1 cellular context compared by ENCODE assay signal in the genomic region with DNA sequence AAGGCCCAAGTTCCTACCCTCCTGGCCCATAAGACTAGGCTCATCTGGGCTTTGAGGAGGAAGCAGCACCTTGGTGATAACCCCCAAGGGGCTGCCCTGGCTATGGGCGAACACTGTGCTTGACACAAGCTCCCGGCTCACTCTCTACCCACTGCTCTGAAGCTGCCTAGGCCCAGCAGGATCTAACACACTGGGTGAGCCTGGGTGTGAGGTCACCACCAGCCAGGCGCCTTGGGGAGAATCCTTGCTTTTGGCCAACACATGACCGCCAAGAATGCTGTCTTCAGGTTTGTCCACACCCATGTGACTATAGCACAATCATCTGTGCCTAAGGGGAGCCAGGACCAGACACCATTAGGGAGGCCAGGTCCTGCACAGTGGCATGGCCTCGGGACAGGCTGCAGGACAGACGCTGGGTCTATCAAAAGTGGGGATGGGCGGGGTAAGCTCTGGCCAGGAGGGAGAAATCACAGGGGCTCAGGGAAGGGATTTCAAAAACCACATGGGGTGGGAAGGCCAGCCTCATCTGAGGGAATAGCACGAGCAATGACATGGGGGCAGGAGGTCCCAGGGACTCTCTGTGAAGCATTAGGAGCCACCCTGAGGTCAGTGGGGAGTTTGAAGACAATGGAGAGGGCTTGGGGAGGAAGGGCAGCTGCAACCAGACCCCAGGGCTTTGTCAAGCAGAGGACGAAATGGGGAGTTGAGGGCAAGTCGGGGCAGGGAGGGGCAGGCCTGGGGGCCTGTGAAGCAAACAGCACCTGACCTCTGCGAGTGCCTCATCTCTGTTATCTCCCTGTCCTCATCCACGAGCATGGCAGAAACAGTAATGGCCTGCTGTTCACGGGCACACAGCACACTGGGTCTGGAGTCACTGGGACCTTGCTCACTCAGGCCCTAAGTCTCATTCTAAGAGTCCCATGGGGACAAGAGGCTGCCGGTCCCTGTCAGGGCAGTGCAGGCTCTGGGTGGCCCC.
TF ChIP-seq lines count a peak whose summit lies in the region.

No MANE protein-coding gene starts in this region.

TF ChIP-seq in K562, 482 proteins besides CTCF, POLR2A, EP300 and RAD21:
- no peak for TF ChIP-seq RHOXF2B (CRISPR knock-in tag; conservative IDR thresholded peaks at IDR 0.05)
- TF ChIP-seq GATAD2A (IDR thresholded peaks at IDR 0.05) = no peak
- TF ChIP-seq TAF9B (IDR thresholded peaks at IDR 0.05; ENCODE audit: partially characterized antibody) = no peak
- TF ChIP-seq, protein P1, sequence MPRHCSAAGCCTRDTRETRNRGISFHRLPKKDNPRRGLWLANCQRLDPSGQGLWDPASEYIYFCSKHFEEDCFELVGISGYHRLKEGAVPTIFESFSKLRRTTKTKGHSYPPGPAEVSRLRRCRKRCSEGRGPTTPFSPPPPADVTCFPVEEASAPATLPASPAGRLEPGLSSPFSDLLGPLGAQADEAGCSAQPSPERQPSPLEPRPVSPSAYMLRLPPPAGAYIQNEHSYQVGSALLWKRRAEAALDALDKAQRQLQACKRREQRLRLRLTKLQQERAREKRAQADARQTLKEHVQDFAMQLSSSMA (CRISPR knock-in tag; IDR thresholded peaks at IDR 0.05) = no peak
- TF ChIP-seq CAMTA2 (CRISPR knock-in tag; conservative IDR thresholded peaks at IDR 0.05) = no peak
- TF ChIP-seq CREB5 (CRISPR knock-in tag; IDR thresholded peaks at IDR 0.05) = no peak
- no peak for TF ChIP-seq ZNF318 (IDR thresholded peaks at IDR 0.05; ENCODE audit: borderline replicate concordance in 1 of 2, low read depth in 1 of 2)
- no peak for TF ChIP-seq HNRNPUL1 (IDR thresholded peaks at IDR 0.05; ENCODE audit: low read length)
- TF ChIP-seq NONO (IDR thresholded peaks at IDR 0.05; ENCODE audit: low read depth in 2 of 2, low read length in 1 of 2) = no peak
- no peak for TF ChIP-seq ZNF217 (CRISPR knock-in tag; IDR thresholded peaks at IDR 0.05)
- no peak for TF ChIP-seq HDAC2 (IDR thresholded peaks at IDR 0.05)
- TF ChIP-seq, protein P2, sequence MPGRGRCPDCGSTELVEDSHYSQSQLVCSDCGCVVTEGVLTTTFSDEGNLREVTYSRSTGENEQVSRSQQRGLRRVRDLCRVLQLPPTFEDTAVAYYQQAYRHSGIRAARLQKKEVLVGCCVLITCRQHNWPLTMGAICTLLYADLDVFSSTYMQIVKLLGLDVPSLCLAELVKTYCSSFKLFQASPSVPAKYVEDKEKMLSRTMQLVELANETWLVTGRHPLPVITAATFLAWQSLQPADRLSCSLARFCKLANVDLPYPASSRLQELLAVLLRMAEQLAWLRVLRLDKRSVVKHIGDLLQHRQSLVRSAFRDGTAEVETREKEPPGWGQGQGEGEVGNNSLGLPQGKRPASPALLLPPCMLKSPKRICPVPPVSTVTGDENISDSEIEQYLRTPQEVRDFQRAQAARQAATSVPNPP (IDR thresholded peaks at IDR 0.05; ENCODE audit: borderline replicate concordance, insufficient read depth, insufficient read length) = no peak
- no peak for TF ChIP-seq RBM34 (IDR thresholded peaks at IDR 0.05; ENCODE audit: borderline replicate concordance, insufficient read depth, low read length)
- no peak for TF ChIP-seq POLR2AphosphoS2 (IDR thresholded peaks at IDR 0.05; ENCODE audit: low read length)
- TF ChIP-seq NCOA2 (IDR thresholded peaks at IDR 0.05; ENCODE audit: partially characterized antibody in 2 of 2) = no peak
